8 cellular contexts compared by ENCODE assay signal in genomic region chr6:52537001-52537753, GRCh38. TPM values are rescaled to one million over a fixed set of nuclear protein-coding genes. Genes with fewer than 3 reads are reported as not detected.
DNase-seq lines count a peak whose midpoint lies in the region; ATAC-seq, FAIRE-seq and TF ChIP-seq lines count a peak whose summit lies in the region.

No MANE protein-coding gene starts in this region.

- peaks cover 73% of the 10 kb centered on the region for H3K4me1 ChIP-seq in DND-41 (ENCODE audit: insufficient read depth, low read length)
- H3K4me1 ChIP-seq in H1 (replicated peaks in 1 of 4; ENCODE audit: control insufficient read depth in 3 of 4, insufficient read depth in 4 of 4, low read length in 3 of 4) = peaks cover 2 to 11% (median 7%) of the 10 kb centered on the region in 4 experiments; a peak in 5 of 7 replicates

- POLR2A ChIA-PET in H1 (lab: Charles Lee; ENCODE audit: partially characterized antibody) = interaction anchor here (1.8 to 2.0 kb wide), 2 partner anchors 10 to 40 kb away, joined by 4 to 5 read pairs; partner anchors contain the start of gene TRAM2

- TF ChIP-seq EP300 in H1 (IDR thresholded peaks at IDR 0.05; ENCODE audit: borderline replicate concordance in 1 of 2, low read depth in 2 of 2, low read length in 2 of 2) = no peak

- H3K14ac ChIP-seq in H1 (ENCODE audit: insufficient read length) = no peak overlapping the region

- H4K20me1 ChIP-seq in DND-41 (ENCODE audit: insufficient read depth, low read length) = no peaks in the 10 kb centered on the region
- no peaks in the 10 kb centered on the region for H4K20me1 ChIP-seq in H1 (replicated peaks in 1 of 2; ENCODE audit: control insufficient read depth in 1 of 2, insufficient read depth in 2 of 2, low read length in 2 of 2)

- no peak for FAIRE-seq in H1 (lab: Jason Lieb, UNC)

- TF ChIP-seq RAD21 in H1 (IDR thresholded peaks at IDR 0.05 in 1 of 2, conservative IDR thresholded peaks at IDR 0.05 in 1 of 2; ENCODE audit: low read depth in 2 of 2, low read length in 2 of 2) = no peak

- 0 out of 2 replicates have a peak overlapping the region, but pooled peaks have one; percentile 66 for H2BK15ac ChIP-seq in H1 (ENCODE audit: low read length)

- peaks cover 3% of the 10 kb centered on the region for H3K27me3 Mint-ChIP-seq in endothelial cell (ENCODE audit: unreplicated experiment)

- H3K27ac ChIP-seq in DND-41 (ENCODE audit: low read length) (peak overlapping the region; percentile 89), H1 (ENCODE audit: low read depth, low read length) (no peak overlapping the region)

- peaks cover 34% of the 10 kb centered on the region for H3K79me2 ChIP-seq in DND-41 (ENCODE audit: insufficient read depth, low read length)
- peaks cover 0 to 9% of the 10 kb centered on the region in 2 experiments; a peak in 3 of 4 replicates for H3K79me2 ChIP-seq in H1 (ENCODE audit: control insufficient read depth in 1 of 2, insufficient read depth in 2 of 2, low read length in 2 of 2)

- 0 out of 2 replicates have a peak overlapping the region, but pooled peaks have one; percentile 35 for H2BK20ac ChIP-seq in H1 (ENCODE audit: low read length)

- H4K8ac ChIP-seq in H1 (ENCODE audit: extremely low read depth, insufficient read depth, low read length) = no peak overlapping the region

- no peak overlapping the region for H3K18ac ChIP-seq in H1 (ENCODE audit: extremely low read depth, low read length)

- no peak overlapping the region for H3K4me3 Mint-ChIP-seq in endothelial cell (ENCODE audit: unreplicated experiment)

- H3K27me3 ChIP-seq in DND-41 (ENCODE audit: insufficient read depth, low read length, poor library complexity) = no peaks in the 10 kb centered on the region
- no peaks in the 10 kb centered on the region for H3K27me3 ChIP-seq in H1 (replicated peaks in 1 of 4; ENCODE audit: control insufficient read depth in 3 of 4, extremely low read depth in 1 of 4, insufficient read depth in 3 of 4, low read length in 3 of 4)

- TF ChIP-seq CTCF in DND-41 (IDR thresholded peaks at IDR 0.05; ENCODE audit: borderline replicate concordance, extremely low read depth, low read length, poor library complexity, severe bottlenecking) (no peak), H1 (IDR thresholded peaks at IDR 0.05; ENCODE audit: control extremely low read depth in 1 of 3, insufficient read depth in 1 of 3, low read depth in 1 of 3, low read length in 3 of 3) (no peak), endothelial cell (IDR thresholded peaks at IDR 0.05; ENCODE audit: unreplicated experiment) (no peak)

- 0 out of 2 replicates have a peak overlapping the region, but pooled peaks have one; percentile 35 for H2BK5ac ChIP-seq in H1 (ENCODE audit: low read depth, low read length)

- no peak overlapping the region for H2AK5ac ChIP-seq in H1 (ENCODE audit: low read depth, low read length)

- H3K9me3 ChIP-seq in DND-41 (ENCODE audit: insufficient read depth, low read length, severe bottlenecking) (no peaks in the 10 kb centered on the region), H1 (ENCODE audit: insufficient read depth in 2 of 2, low read depth in 1 of 2, low read length in 1 of 2) (no peaks in the 10 kb centered on the region)

- no peak overlapping the region for H3K23ac ChIP-seq in H1 (ENCODE audit: insufficient read length)

- H2AFZ ChIP-seq in DND-41 (ENCODE audit: low read depth, low read length) (no peak overlapping the region), H1 (ENCODE audit: low read length) (no peak overlapping the region)

- DNase-seq in DND-41 = peak; percentile 83
- DNase-seq in H1 (ENCODE audit: low read depth in 1 of 2, low spot score in 2 of 2) = no peak
- DNase-seq in cortex of kidney (lab: John Stamatoyannopoulos, UW) = no peak
- DNase-seq in NCI-H2107 treated with DMSO at 0.1 percent for 48 hours (lab: John Stamatoyannopoulos, UW; ENCODE audit: unreplicated experiment) = no peak
- no peak for DNase-seq in endothelial cell (ENCODE audit: low spot score)
- no peak for DNase-seq in effector CD4-positive, alpha-beta T cell

- ATAC-seq in DND-41 (ENCODE audit: insufficient read depth, low read depth) = peak; percentile 71
- ATAC-seq in GM19455 (IDR thresholded peaks at IDR 0.05; ENCODE audit: unreplicated experiment) = peak; percentile 52
- ATAC-seq in HG03439 (IDR thresholded peaks at IDR 0.05; ENCODE audit: unreplicated experiment) = peak; percentile 62

- H3K36me3 ChIP-seq in DND-41 (ENCODE audit: insufficient read depth, low read length) (peaks cover 4% of the 10 kb centered on the region; the same call in 1 of the 2 replicates), H1 (ENCODE audit: control insufficient read depth in 2 of 4, insufficient read depth in 4 of 4, low read length in 3 of 4) (peaks cover 0 to 4% (median 2%) of the 10 kb centered on the region in 4 experiments; a peak in 1 of 8 replicates)

- H3K36me3 Mint-ChIP-seq in endothelial cell (ENCODE audit: low read depth, unreplicated experiment) = peaks cover 5% of the 10 kb centered on the region

- H3K23me2 ChIP-seq in H1 (ENCODE audit: low read depth, low read length) = no peaks in the 10 kb centered on the region

- H2BK12ac ChIP-seq in H1 (ENCODE audit: low read depth, low read length) = no peak overlapping the region

- H3K9me3 Mint-ChIP-seq in endothelial cell (ENCODE audit: unreplicated experiment) = no peaks in the 10 kb centered on the region

- H3K4ac ChIP-seq in H1 (replicated peaks; ENCODE audit: insufficient read length, low read depth, low read length) = no peak overlapping the region

- H4K91ac ChIP-seq in H1 (replicated peaks; ENCODE audit: insufficient read length, low read length) = no peak overlapping the region

- H3K4me3 ChIP-seq in DND-41 (ENCODE audit: low read depth in 1 of 2, low read length in 2 of 2) (peak overlapping the region in 1 of 2 experiments; percentile 44; a peak in 1 of 4 replicates), H1 (ENCODE audit: extremely low read depth in 1 of 4, insufficient read depth in 2 of 4, low read depth in 3 of 4, low read length in 4 of 4) (no peak overlapping the region)

- H3K9ac ChIP-seq in DND-41 (ENCODE audit: low read depth, low read length) (peak overlapping the region; percentile 44), H1 (replicated peaks in 1 of 4; ENCODE audit: extremely low read depth in 1 of 4, low read depth in 3 of 4, low read length in 3 of 4) (no peak overlapping the region)

- no peak overlapping the region for H2BK120ac ChIP-seq in H1 (replicated peaks; ENCODE audit: low read depth, low read length)

- TF ChIP-seq POLR2A in H1 (IDR thresholded peaks at IDR 0.05; ENCODE audit: control extremely low read depth in 1 of 2, low read depth in 2 of 2, low read length in 2 of 2) = no peak

- H3K4me1 Mint-ChIP-seq in endothelial cell (ENCODE audit: unreplicated experiment) = peaks cover 39% of the 10 kb centered on the region

- no peak overlapping the region for H3K56ac ChIP-seq in H1 (replicated peaks; ENCODE audit: insufficient read length, low read depth, low read length)

- peak overlapping the region; percentile 56 for H3K4me2 ChIP-seq in DND-41 (ENCODE audit: insufficient read depth, low read length)
- H3K4me2 ChIP-seq in H1 (ENCODE audit: insufficient read depth in 1 of 2, low read depth in 2 of 2, low read length in 2 of 2) = no peak overlapping the region

- H3K27ac Mint-ChIP-seq in endothelial cell (ENCODE audit: unreplicated experiment) = no peak overlapping the region

- 0 out of 2 replicates have a peak, but pooled peaks cover 2% of the 10 kb centered on the region for H3K79me1 ChIP-seq in H1 (ENCODE audit: low read depth, low read length)

- no peak overlapping the region for H4K5ac ChIP-seq in H1 (ENCODE audit: insufficient read length, low read depth, low read length)

- CTCF ChIA-PET in H1 (lab: Charles Lee; ENCODE audit: partially characterized antibody) = interaction anchor here (0.5 to 7.7 kb wide), 7 partner anchors 9 to 58 kb away, joined by 3 to 49 read pairs (median 4); no protein-coding TSS in a partner anchor

- WGBS in H1 (ENCODE audit: extremely low coverage in 1 of 2, insufficient coverage in 1 of 2, insufficient read length in 1 of 2, insufficient replicate concordance in 2 of 2, low coverage in 1 of 2, low lambda C conversion rate in 2 of 2, missing lambda C conversion rate in 1 of 2), 2 experiments = 94% methylated on average over 8 of the region's 8 CpGs; no CpG with 5 or more reads in 1 of the 2 experiments

TF ChIP-seq in H1, 55 proteins besides CTCF, POLR2A, EP300 and RAD21:
- no peak for TF ChIP-seq MAFK (IDR thresholded peaks at IDR 0.05; ENCODE audit: low read depth, low read length)
- no peak for TF ChIP-seq TAF7 (optimal IDR thresholded peaks at IDR 0.05; ENCODE audit: borderline replicate concordance, low read depth, low read length)
- TF ChIP-seq KDM1A (IDR thresholded peaks at IDR 0.05; ENCODE audit: borderline replicate concordance, low read length) = no peak
- no peak for TF ChIP-seq SP2 (IDR thresholded peaks at IDR 0.05; ENCODE audit: low read length)

RNA-seq across cellular contexts. Expression of gene TRAM2, which starts 39.7 kb away (rescaled TPM):
- 21.4 and 21.6 TPM in 2 replicates for total RNA-seq in H1 (2021; fragmentation: NEBNext Ultra II Directional; extraction: Animal tissue kit (Norgen Biotek cat#: 25700))
- 8.5 and 9.0 TPM in 2 replicates for polyA plus RNA-seq in H1 (2011; rRNA removed)
- polyA plus RNA-seq in H1 (2011; cell fraction: cytosol; rRNA removed) = 8.6 TPM
- polyA plus RNA-seq in H1 (2011; cell fraction: nucleus; rRNA removed) = 10.0 TPM
- 8.3 to 11.6 TPM (median 10.6 TPM) in 4 replicates for polyA plus RNA-seq in H1 (2012, experiment 1 of 2)
- polyA plus RNA-seq in H1 (2012, experiment 2 of 2) = 4.8 TPM
- polyA plus RNA-seq in H1 (2013, experiment 1 of 2) = 18.2 TPM
- polyA plus RNA-seq in H1 (2013, experiment 2 of 2) = 21.0 TPM
- 15.8 and 16.0 TPM in 2 replicates for polyA minus RNA-seq in H1 (2011; rRNA and poly(A)+ RNA removed)
- 10.1 TPM for polyA minus RNA-seq in H1 (2011; cell fraction: cytosol; rRNA and poly(A)+ RNA removed)
- 12.7 TPM for polyA minus RNA-seq in H1 (2011; cell fraction: nucleus; rRNA and poly(A)+ RNA removed)
- 29.4 TPM for total RNA-seq in endothelial cell (ENCODE audit: unreplicated experiment)
